Comparison of ENCODE assay signal across 1 cellular context in genomic region chr9:69215774-69216482, GRCh38.
TF ChIP-seq lines count a peak whose summit lies in the region.

No MANE protein-coding gene starts in this region.

TF ChIP-seq in K562, 482 proteins besides CTCF, POLR2A, EP300 and RAD21 (continued from another document and continues in another):
- TF ChIP-seq EP400 (IDR thresholded peaks at IDR 0.05) (0 out of 2 replicates have a peak, but pooled peaks have one; percentile 54), ZNF696 (CRISPR knock-in tag; conservative IDR thresholded peaks at IDR 0.05) (no peak), ZNF384 (IDR thresholded peaks at IDR 0.05; ENCODE audit: low read depth, low read length) (no peak), PPARD (CRISPR knock-in tag; IDR thresholded peaks at IDR 0.05) (no peak), PHF8 (IDR thresholded peaks at IDR 0.05; ENCODE audit: borderline replicate concordance, low read length) (no peak), CTBP1 (IDR thresholded peaks at IDR 0.05; ENCODE audit: borderline replicate concordance) (no peak; the same call in 1 of the 2 replicates), PTBP1 (IDR thresholded peaks at IDR 0.05; ENCODE audit: low read depth, low read length) (no peak), TSHZ1 (CRISPR knock-in tag; IDR thresholded peaks at IDR 0.05) (no peak), HBP1 (CRISPR knock-in tag; IDR thresholded peaks at IDR 0.05) (no peak), MXI1 (IDR thresholded peaks at IDR 0.05; ENCODE audit: low read depth, low read length) (no peak), ZNF311 (CRISPR knock-in tag; IDR thresholded peaks at IDR 0.05) (peak; percentile 26; the same call in 1 of the 2 replicates), NRF1 (conservative IDR thresholded peaks at IDR 0.05 in 1 of 2, IDR thresholded peaks at IDR 0.05 in 1 of 2) (no peak), SMAD3 (CRISPR knock-in tag; conservative IDR thresholded peaks at IDR 0.05) (peak; percentile 71; the same call in 1 of the 2 replicates), SOX6 (IDR thresholded peaks at IDR 0.05) (peak; percentile 99), POLR3A (IDR thresholded peaks at IDR 0.05; ENCODE audit: borderline replicate concordance, extremely low read depth, insufficient read depth, insufficient read length) (no peak), ARID4B (CRISPR knock-in tag; IDR thresholded peaks at IDR 0.05) (no peak), PCBP1 (IDR thresholded peaks at IDR 0.05; ENCODE audit: low read depth, low read length, poor library complexity, severe bottlenecking) (no peak), ZNF398 (CRISPR knock-in tag; IDR thresholded peaks at IDR 0.05) (no peak), HDAC2 (IDR thresholded peaks at IDR 0.05) (peak; percentile 72; the same call in 1 of the 2 replicates), GATA2 (CRISPR knock-in tag; IDR thresholded peaks at IDR 0.05) (peak; percentile 90), CUX1 (CRISPR knock-in tag; IDR thresholded peaks at IDR 0.05) (peak; percentile 96), CC2D1A (IDR thresholded peaks at IDR 0.05) (peak; percentile 92), CHCHD3 (CRISPR knock-in tag; IDR thresholded peaks at IDR 0.05) (no peak), NFIC (IDR thresholded peaks at IDR 0.05) (peak; percentile 94), HCFC1 (IDR thresholded peaks at IDR 0.05; ENCODE audit: low read depth, low read length) (no peak), ARID2 (IDR thresholded peaks at IDR 0.05) (no peak), ZNF175 (CRISPR knock-in tag; IDR thresholded peaks at IDR 0.05; ENCODE audit: low read depth) (peak; percentile 94; the same call in 1 of the 2 replicates), SRSF1 (IDR thresholded peaks at IDR 0.05; ENCODE audit: low read depth, low read length) (no peak), L3MBTL2 (IDR thresholded peaks at IDR 0.05) (peak; percentile 58; the same call in 1 of the 2 replicates), KLF10 (CRISPR knock-in tag; IDR thresholded peaks at IDR 0.05) (no peak), PML (IDR thresholded peaks at IDR 0.05; ENCODE audit: low read length) (peak; percentile 97), STAT5B (CRISPR knock-in tag; IDR thresholded peaks at IDR 0.05) (no peak), TFE3 (CRISPR knock-in tag; IDR thresholded peaks at IDR 0.05) (peak; percentile 34), ATF1 (CRISPR knock-in tag; IDR thresholded peaks at IDR 0.05) (no peak), ATF1 (tag; IDR thresholded peaks at IDR 0.05) (peak; percentile 28; the same call in 1 of the 2 replicates), MEF2D (tag; conservative IDR thresholded peaks at IDR 0.05; ENCODE audit: low read depth) (peak; percentile 98), HES1 (IDR thresholded peaks at IDR 0.05; ENCODE audit: low read depth) (peak; percentile 55), HIVEP1 (CRISPR knock-in tag; IDR thresholded peaks at IDR 0.05) (no peak), STAT5A (IDR thresholded peaks at IDR 0.05; ENCODE audit: borderline replicate concordance, low read length) (peak; percentile 94), ZNF511 (CRISPR knock-in tag; IDR thresholded peaks at IDR 0.05) (no peak), GATAD2B (IDR thresholded peaks at IDR 0.05; ENCODE audit: borderline replicate concordance) (peak; percentile 48; the same call in 1 of the 2 replicates), TAF1 (IDR thresholded peaks at IDR 0.05; ENCODE audit: control insufficient read depth, extremely low read depth, insufficient read depth, low read length, severe bottlenecking) (no peak), KDM2B (CRISPR knock-in tag; IDR thresholded peaks at IDR 0.05) (no peak), ZNF766 (CRISPR knock-in tag; conservative IDR thresholded peaks at IDR 0.05) (peak; percentile 94), DACH1 (IDR thresholded peaks at IDR 0.05; ENCODE audit: partially characterized antibody) (peak; percentile 86), DPF2 (IDR thresholded peaks at IDR 0.05) (peak; percentile 98), FOXK2 (conservative IDR thresholded peaks at IDR 0.05 in 1 of 2, IDR thresholded peaks at IDR 0.05 in 1 of 2; ENCODE audit: low read depth in 2 of 2) (peak; percentile 77 to 83)
